1 cellular context compared by ENCODE assay signal in genomic region chr22:28829358-28830181, GRCh38.
TF ChIP-seq lines count a peak whose summit lies in the region.

No MANE protein-coding gene starts in this region.

TF ChIP-seq in HepG2, 621 proteins besides CTCF, POLR2A, EP300 and RAD21 (continued from another document and continues in another):
- no peak for TF ChIP-seq ZNF253 (CRISPR knock-in tag; IDR thresholded peaks at IDR 0.05; ENCODE audit: borderline replicate concordance)
- TF ChIP-seq HNF4G (IDR thresholded peaks at IDR 0.05; ENCODE audit: borderline replicate concordance, low read depth, low read length) = peak; percentile 48; the same call in 1 of the 2 replicates
- TF ChIP-seq HNF4G (CRISPR knock-in tag; IDR thresholded peaks at IDR 0.05; ENCODE audit: borderline replicate concordance, low read depth) = no peak
- no peak for TF ChIP-seq GPBP1L1 (CRISPR knock-in tag; IDR thresholded peaks at IDR 0.05)
- no peak for TF ChIP-seq ZNF142 (CRISPR knock-in tag; IDR thresholded peaks at IDR 0.05)
- TF ChIP-seq MAF1 (CRISPR knock-in tag; IDR thresholded peaks at IDR 0.05; ENCODE audit: borderline replicate concordance) = no peak
- no peak for TF ChIP-seq PAF1 (CRISPR knock-in tag; IDR thresholded peaks at IDR 0.05)
- TF ChIP-seq REXO4 (CRISPR knock-in tag; IDR thresholded peaks at IDR 0.05; ENCODE audit: borderline replicate concordance) = no peak
- peak; percentile 69 for TF ChIP-seq ZNF781 (CRISPR knock-in tag; IDR thresholded peaks at IDR 0.05; ENCODE audit: borderline replicate concordance, not compliant biosample characterization)
- no peak for TF ChIP-seq ZMAT5 (CRISPR knock-in tag; IDR thresholded peaks at IDR 0.05; ENCODE audit: borderline replicate concordance, low read depth)
- peak; percentile 50; the same call in 1 of the 2 replicates for TF ChIP-seq TGIF2 (CRISPR knock-in tag; IDR thresholded peaks at IDR 0.05)
- no peak for TF ChIP-seq ARNT2 (CRISPR knock-in tag; IDR thresholded peaks at IDR 0.05; ENCODE audit: low read depth)
- TF ChIP-seq LRRFIP1 (CRISPR knock-in tag; conservative IDR thresholded peaks at IDR 0.05) = 0 out of 2 replicates have a peak, but pooled peaks have one; percentile 51
- TF ChIP-seq NR2F6 (IDR thresholded peaks at IDR 0.05) = peak; percentile 8; the same call in 1 of the 2 replicates
- TF ChIP-seq NR2F6 (CRISPR knock-in tag; IDR thresholded peaks at IDR 0.05) = peak; percentile 58
- no peak for TF ChIP-seq NR3C1 (CRISPR knock-in tag; IDR thresholded peaks at IDR 0.05)
- 0 out of 2 replicates have a peak, but pooled peaks have one; percentile 41 for TF ChIP-seq TSC22D2 (CRISPR knock-in tag; IDR thresholded peaks at IDR 0.05; ENCODE audit: borderline replicate concordance)
- no peak for TF ChIP-seq SMAD9 (CRISPR knock-in tag; IDR thresholded peaks at IDR 0.05)
- peak; percentile 36 for TF ChIP-seq ATF2 (CRISPR knock-in tag; IDR thresholded peaks at IDR 0.05)
- peak; percentile 31; the same call in 1 of the 2 replicates for TF ChIP-seq PITX1 (CRISPR knock-in tag; IDR thresholded peaks at IDR 0.05)
- TF ChIP-seq ZNF766 (CRISPR knock-in tag; IDR thresholded peaks at IDR 0.05; ENCODE audit: borderline replicate concordance) = no peak
- 0 out of 2 replicates have a peak, but pooled peaks have one; percentile 31 for TF ChIP-seq ZC3H13 (CRISPR knock-in tag; IDR thresholded peaks at IDR 0.05)
- no peak for TF ChIP-seq ZNF513 (CRISPR knock-in tag; conservative IDR thresholded peaks at IDR 0.05)
- no peak for TF ChIP-seq NCOA1 (CRISPR knock-in tag; IDR thresholded peaks at IDR 0.05)
- peak; percentile 78 for TF ChIP-seq FOSL2 (CRISPR knock-in tag; IDR thresholded peaks at IDR 0.05)
- TF ChIP-seq ZNF670 (CRISPR knock-in tag; IDR thresholded peaks at IDR 0.05; ENCODE audit: borderline replicate concordance) = no peak
- TF ChIP-seq ZBTB43 (CRISPR knock-in tag; conservative IDR thresholded peaks at IDR 0.05) = peak; percentile 89
- TF ChIP-seq HMG20B (CRISPR knock-in tag; conservative IDR thresholded peaks at IDR 0.05) = peak; percentile 74
- peak; percentile 84; the same call in 1 of the 2 replicates for TF ChIP-seq SIX4 (CRISPR knock-in tag; IDR thresholded peaks at IDR 0.05)
- 0 out of 2 replicates have a peak, but pooled peaks have one; percentile 39 for TF ChIP-seq RFXAP (CRISPR knock-in tag; IDR thresholded peaks at IDR 0.05; ENCODE audit: borderline replicate concordance)
- TF ChIP-seq FOXP4 (CRISPR knock-in tag; IDR thresholded peaks at IDR 0.05) = peak; percentile 80
- TF ChIP-seq ZGPAT (CRISPR knock-in tag; IDR thresholded peaks at IDR 0.05) = peak; percentile 87
